Comparison of ENCODE assay signal across 8 cellular contexts in the genomic region with DNA sequence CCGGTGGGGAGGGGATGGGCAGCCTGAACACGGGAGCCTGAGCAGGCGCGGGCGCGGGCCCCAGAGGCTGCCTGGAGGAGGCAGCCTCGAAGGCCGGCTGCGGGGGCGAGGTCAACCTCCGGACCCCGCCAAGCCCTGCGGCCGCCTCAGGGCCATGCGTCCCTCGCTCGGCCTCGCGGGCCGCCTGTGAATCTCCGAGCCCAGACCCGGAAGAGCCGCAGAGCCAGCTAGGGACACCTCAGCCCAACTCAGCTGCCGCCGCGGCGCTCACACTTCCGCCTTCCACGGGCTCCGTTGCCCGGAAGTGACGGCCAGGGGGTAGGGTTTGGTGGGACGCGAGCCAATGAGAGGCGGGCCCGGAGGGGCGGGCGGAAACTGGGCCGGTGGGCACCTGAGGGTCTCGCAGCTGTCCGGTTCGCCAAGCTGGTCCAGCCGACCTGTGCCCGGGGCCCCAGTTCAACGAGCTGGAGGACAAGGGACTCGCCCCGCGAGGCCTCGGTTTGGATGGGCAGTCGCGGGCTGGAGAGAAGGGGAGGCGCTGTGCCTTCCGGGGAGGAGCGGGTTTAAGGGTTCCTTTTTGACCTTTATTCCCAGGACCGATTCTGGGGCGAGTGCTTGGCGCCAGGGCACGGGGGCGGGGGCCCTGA. TPM values are rescaled to one million over a fixed set of nuclear protein-coding genes. Genes with fewer than 3 reads are reported as not detected.
DNase-seq lines count a peak whose midpoint lies in the region; ATAC-seq and TF ChIP-seq lines count a peak whose summit lies in the region.

A gene (minus strand): TSS at position 277 of the 647 bp plus-strand sequence. CDS start 386 bp downstream, outside the sequence.

- H3K4me1 ChIP-seq in ascending aorta (peaks cover 12 to 20% of the 10 kb centered on the region in 2 donors), right cardiac atrium (ENCODE audit: control insufficient read depth, insufficient read depth, low read length) (peaks cover 7% of the 10 kb centered on the region), rectal smooth muscle tissue (ENCODE audit: control insufficient read depth, insufficient read depth, low read length) (peaks cover 10% of the 10 kb centered on the region), uterus (peaks cover 4 to 7% of the 10 kb centered on the region in 2 donors)

- peak; percentile 63 for DNase-seq in NCI-H1694 (lab: John Stamatoyannopoulos, UW)
- DNase-seq in T-helper 22 cell (ENCODE audit: low read depth), result peak; percentile 85
- peak; percentile 70 to 95 for DNase-seq in ascending aorta (ENCODE audit: low spot score in 2 of 2)
- peak; percentile 93 to 98 (median 98) for DNase-seq in right cardiac atrium
- DNase-seq in uterus, result peak; percentile 88 to 91

- H3K9me3 ChIP-seq in ascending aorta, result no peaks in the 10 kb centered on the region
- no peaks in the 10 kb centered on the region for H3K9me3 ChIP-seq in right cardiac atrium (ENCODE audit: control insufficient read depth, low read length)
- H3K9me3 ChIP-seq in uterus, result no peaks in the 10 kb centered on the region

- H3K4me3 ChIP-seq in ascending aorta, result peak within 1 kb of the TSS; percentile 84 to 99
- peak within 1 kb of the TSS; percentile 66 for H3K4me3 ChIP-seq in right cardiac atrium (ENCODE audit: low read length)
- H3K4me3 ChIP-seq in rectal smooth muscle tissue (ENCODE audit: low read length), result peak within 1 kb of the TSS; percentile 92
- peak within 1 kb of the TSS; percentile 64 to 94 for H3K4me3 ChIP-seq in uterus

- WGBS in right cardiac atrium, result under 1% methylated on average over 59 of the region's 59 CpGs

- TF ChIP-seq POLR2A in GM15510 (IDR thresholded peaks at IDR 0.05; ENCODE audit: borderline replicate concordance, extremely low read depth, insufficient read length) (peak; percentile 97), uterus (IDR thresholded peaks at IDR 0.05) (peak; percentile 87 to 97)

- H3K36me3 ChIP-seq in ascending aorta (peaks cover 5 to 6% of the 10 kb centered on the region in 2 donors), rectal smooth muscle tissue (ENCODE audit: control insufficient read depth, insufficient read depth, low read length) (no peaks in the 10 kb centered on the region), uterus (no peaks in the 10 kb centered on the region)

- H3K9ac ChIP-seq in rectal smooth muscle tissue (ENCODE audit: low read length), result peak within 1 kb of the TSS; percentile 93

- intact Hi-C loops in ascending aorta (cut with DNase I) (loop anchor here (2.0 kb wide), 1 partner anchor 100 kb away; a partner anchor contains a TSS), right cardiac atrium (cut with DNase I) (loop anchor here in 1 of 4 donors (5.0 kb wide), 1 partner anchor 187 kb away; no protein-coding TSS in a partner anchor), uterus (cut with DNase I; ENCODE audit: low total_unique reads) (loop anchor here (10.0 kb wide), 1 partner anchor 110 kb away; no protein-coding TSS in a partner anchor)

- H3K27ac ChIP-seq in ascending aorta (peak within 1 kb of the TSS; percentile 88 to 97), right cardiac atrium (ENCODE audit: low read length) (peak within 1 kb of the TSS; percentile 83), rectal smooth muscle tissue (ENCODE audit: low read depth, low read length) (peak within 1 kb of the TSS; percentile 88), uterus (peak within 1 kb of the TSS; percentile 87 to 89)

- no peaks in the 10 kb centered on the region for H3K27me3 ChIP-seq in ascending aorta
- no peaks in the 10 kb centered on the region for H3K27me3 ChIP-seq in right cardiac atrium (ENCODE audit: control insufficient read depth, insufficient read depth)
- H3K27me3 ChIP-seq in rectal smooth muscle tissue (ENCODE audit: control insufficient read depth, insufficient read depth, low read length), result no peaks in the 10 kb centered on the region
- H3K27me3 ChIP-seq in uterus, result no peaks in the 10 kb centered on the region

- peak; percentile 82 for ATAC-seq in HG02852 (IDR thresholded peaks at IDR 0.05; ENCODE audit: unreplicated experiment)
- peak; percentile 93 to 95 for ATAC-seq in right cardiac atrium

- no peak for TF ChIP-seq CTCF in ascending aorta (IDR thresholded peaks at IDR 0.05)
- peak in 3 of 4 experiments; percentile 4 to 46 (median 36) for TF ChIP-seq CTCF in uterus (IDR thresholded peaks at IDR 0.05)

RNA-seq across cellular contexts. Expression of the gene that starts here (rescaled TPM):
- 261 TPM for total RNA-seq in ascending aorta
- total RNA-seq in right cardiac atrium, result 10 to 100 TPM; 50.8 to 63.9 (median 53.5) TPM
- 61.5 TPM for polyA plus RNA-seq in right cardiac atrium
- 10 to 100 TPM; 50.7 to 55.4 (median 53.3) TPM for total RNA-seq in uterus

Comparison
In these comparisons a context has a peak if more than half of its experiments do, and no peak if none do; other contexts are left out.
1. Peak in every context shown above with its lines: DNase-seq, ATAC-seq, H3K4me3 ChIP-seq and H3K27ac ChIP-seq.
2. CTCF ChIP-seq: peak in uterus (3 of 4); none in ascending aorta (0 of 3).